ENCODE assay signal across 1 cellular context in the genomic region with DNA sequence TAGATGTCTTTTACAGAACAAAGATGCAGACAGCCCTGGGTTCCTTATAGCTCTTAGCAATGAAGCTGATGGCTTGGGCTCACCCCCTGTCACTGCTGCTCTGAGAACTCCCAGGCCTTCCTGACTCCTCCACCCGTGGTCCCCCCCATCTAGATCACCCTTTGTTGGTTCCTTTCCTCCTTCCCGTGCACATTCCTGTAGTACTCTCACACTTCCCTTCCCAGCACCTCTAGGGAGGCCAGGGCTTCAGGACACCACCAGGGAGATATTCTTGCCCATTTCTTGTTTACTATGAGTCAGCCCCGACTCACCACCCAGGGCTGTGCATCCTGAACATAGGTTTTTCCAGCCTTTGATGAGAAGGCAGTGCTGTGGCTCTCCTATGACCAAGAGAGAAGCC.
TF ChIP-seq lines count a peak whose summit lies in the region.

No MANE protein-coding gene starts in this region.

TF ChIP-seq in HCT116, 20 proteins besides CTCF, POLR2A, EP300 and RAD21 (continued from another document):
- TF ChIP-seq EZH2phosphoT487 (IDR thresholded peaks at IDR 0.05; ENCODE audit: borderline replicate concordance) (no peak), JUND (IDR thresholded peaks at IDR 0.05) (peak; percentile 85), ZFX (IDR thresholded peaks at IDR 0.05) (no peak), POLR2AphosphoS5 (IDR thresholded peaks at IDR 0.05; ENCODE audit: low read depth, low read length) (no peak)
- TF ChIP-seq, protein P1, sequence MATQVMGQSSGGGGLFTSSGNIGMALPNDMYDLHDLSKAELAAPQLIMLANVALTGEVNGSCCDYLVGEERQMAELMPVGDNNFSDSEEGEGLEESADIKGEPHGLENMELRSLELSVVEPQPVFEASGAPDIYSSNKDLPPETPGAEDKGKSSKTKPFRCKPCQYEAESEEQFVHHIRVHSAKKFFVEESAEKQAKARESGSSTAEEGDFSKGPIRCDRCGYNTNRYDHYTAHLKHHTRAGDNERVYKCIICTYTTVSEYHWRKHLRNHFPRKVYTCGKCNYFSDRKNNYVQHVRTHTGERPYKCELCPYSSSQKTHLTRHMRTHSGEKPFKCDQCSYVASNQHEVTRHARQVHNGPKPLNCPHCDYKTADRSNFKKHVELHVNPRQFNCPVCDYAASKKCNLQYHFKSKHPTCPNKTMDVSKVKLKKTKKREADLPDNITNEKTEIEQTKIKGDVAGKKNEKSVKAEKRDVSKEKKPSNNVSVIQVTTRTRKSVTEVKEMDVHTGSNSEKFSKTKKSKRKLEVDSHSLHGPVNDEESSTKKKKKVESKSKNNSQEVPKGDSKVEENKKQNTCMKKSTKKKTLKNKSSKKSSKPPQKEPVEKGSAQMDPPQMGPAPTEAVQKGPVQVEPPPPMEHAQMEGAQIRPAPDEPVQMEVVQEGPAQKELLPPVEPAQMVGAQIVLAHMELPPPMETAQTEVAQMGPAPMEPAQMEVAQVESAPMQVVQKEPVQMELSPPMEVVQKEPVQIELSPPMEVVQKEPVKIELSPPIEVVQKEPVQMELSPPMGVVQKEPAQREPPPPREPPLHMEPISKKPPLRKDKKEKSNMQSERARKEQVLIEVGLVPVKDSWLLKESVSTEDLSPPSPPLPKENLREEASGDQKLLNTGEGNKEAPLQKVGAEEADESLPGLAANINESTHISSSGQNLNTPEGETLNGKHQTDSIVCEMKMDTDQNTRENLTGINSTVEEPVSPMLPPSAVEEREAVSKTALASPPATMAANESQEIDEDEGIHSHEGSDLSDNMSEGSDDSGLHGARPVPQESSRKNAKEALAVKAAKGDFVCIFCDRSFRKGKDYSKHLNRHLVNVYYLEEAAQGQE (IDR thresholded peaks at IDR 0.05; ENCODE audit: low read depth), result no peak
- TF ChIP-seq, protein P2, sequence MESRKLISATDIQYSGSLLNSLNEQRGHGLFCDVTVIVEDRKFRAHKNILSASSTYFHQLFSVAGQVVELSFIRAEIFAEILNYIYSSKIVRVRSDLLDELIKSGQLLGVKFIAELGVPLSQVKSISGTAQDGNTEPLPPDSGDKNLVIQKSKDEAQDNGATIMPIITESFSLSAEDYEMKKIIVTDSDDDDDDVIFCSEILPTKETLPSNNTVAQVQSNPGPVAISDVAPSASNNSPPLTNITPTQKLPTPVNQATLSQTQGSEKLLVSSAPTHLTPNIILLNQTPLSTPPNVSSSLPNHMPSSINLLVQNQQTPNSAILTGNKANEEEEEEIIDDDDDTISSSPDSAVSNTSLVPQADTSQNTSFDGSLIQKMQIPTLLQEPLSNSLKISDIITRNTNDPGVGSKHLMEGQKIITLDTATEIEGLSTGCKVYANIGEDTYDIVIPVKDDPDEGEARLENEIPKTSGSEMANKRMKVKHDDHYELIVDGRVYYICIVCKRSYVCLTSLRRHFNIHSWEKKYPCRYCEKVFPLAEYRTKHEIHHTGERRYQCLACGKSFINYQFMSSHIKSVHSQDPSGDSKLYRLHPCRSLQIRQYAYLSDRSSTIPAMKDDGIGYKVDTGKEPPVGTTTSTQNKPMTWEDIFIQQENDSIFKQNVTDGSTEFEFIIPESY (IDR thresholded peaks at IDR 0.05; ENCODE audit: extremely low read depth, insufficient replicate concordance, low read length), result no peak
